Comparison of ENCODE assay signal across 14 cellular contexts in genomic region chr17:38447502-38448095, GRCh38. TPM values are rescaled to one million over a fixed set of nuclear protein-coding genes. Genes with fewer than 3 reads are reported as not detected.
DNase-seq lines count a peak whose midpoint lies in the region; ATAC-seq and TF ChIP-seq lines count a peak whose summit lies in the region.
"Had no signal": no experiment of that assay in that cellular context is flagged by ENCODE, and none has a peak within 500 bp of the region (broad histone marks: within the 10 kb centered on the region; RNA-seq: fewer than 3 reads in every experiment).

No MANE protein-coding gene starts in this region.

- 49 to 61% methylated on average over 2 of the region's 2 CpGs for WGBS in heart right ventricle, 2 donors
- WGBS in upper lobe of left lung, 2 donors: 13 to 17% methylated on average over 1 to 2 of the region's 2 CpGs

- H3K36me3 ChIP-seq in heart right ventricle (no peaks in the 10 kb centered on the region), upper lobe of left lung (no peaks in the 10 kb centered on the region)

- TF ChIP-seq POLR2A in upper lobe of left lung (IDR thresholded peaks at IDR 0.05): no peak

- peaks cover 31 to 81% (median 73%) of the 10 kb centered on the region in 9 donors for H3K4me1 ChIP-seq in heart right ventricle
- peaks cover 41 to 73% (median 55%) of the 10 kb centered on the region in 4 donors for H3K4me1 ChIP-seq in upper lobe of left lung

- DNase-seq in heart right ventricle (no peak), left cardiac atrium (no peak), SW480 (ENCODE audit: low spot score) (peak; percentile 40), left colon (no peak), upper lobe of left lung (peak in 1 of 2 donors; percentile 60), NCI-H2171 (lab: John Stamatoyannopoulos, UW) (no peak)
- no peak for DNase-seq in effector CD8-positive, alpha-beta T cell (lab: John Stamatoyannopoulos, UW)
- DNase-seq: amniotic stem cell; MM.1S; stimulated activated CD4-positive, alpha-beta T cell treated with anti-CD3 and anti-CD28 coated beads, Interleukin-4, amount 100 ng/mL, for 1 hour; T-helper 2 cell had no signal

- H3K4me3 ChIP-seq in heart right ventricle (no peak overlapping the region), upper lobe of left lung (no peak overlapping the region)

- intact Hi-C loops in heart right ventricle (cut with DNase I) (loop anchor here in 1 of 10 donors (5.0 kb wide), 1 partner anchor 35 kb away; no protein-coding TSS in a partner anchor), left cardiac atrium (cut with DNase I) (no loop called here), left colon (cut with DNase I, micrococcal nuclease) (no loop called here)

- H3K9me3 ChIP-seq in heart right ventricle: no peaks in the 10 kb centered on the region
- H3K9me3 ChIP-seq in upper lobe of left lung: no peaks in the 10 kb centered on the region

- TF ChIP-seq CTCF in heart right ventricle (IDR thresholded peaks at IDR 0.05) (no peak), upper lobe of left lung (IDR thresholded peaks at IDR 0.05) (no peak)

- peaks cover 0 to 12% (median 0%) of the 10 kb centered on the region in 7 donors for H3K27me3 ChIP-seq in heart right ventricle
- no peaks in the 10 kb centered on the region for H3K27me3 ChIP-seq in upper lobe of left lung

- H3K27ac ChIP-seq in heart right ventricle: peak overlapping the region in 9 of 10 donors; percentile 23 to 91 (median 62)
- H3K27ac ChIP-seq in upper lobe of left lung: peak overlapping the region; percentile 65 to 89 (median 79)
- H3K27ac ChIP-seq: C4-2B had no signal

- TF ChIP-seq EP300 in upper lobe of left lung (IDR thresholded peaks at IDR 0.05): peak in 2 of 4 donors; percentile 32 to 60

- ATAC-seq in heart right ventricle (no peak), left cardiac atrium (no peak), left colon (peak; percentile 42), upper lobe of left lung (ENCODE audit: low FRiP score in 2 of 2) (no peak), HG02981 (IDR thresholded peaks at IDR 0.05; ENCODE audit: unreplicated experiment) (no peak)
- ATAC-seq: HCT116 had no signal

RNA-seq across cellular contexts. Expression of gene ARHGAP23, which starts 19.3 kb away (rescaled TPM):
- 10 to 100 TPM; 48.3 to 78.4 (median 68.0) TPM for total RNA-seq in heart right ventricle
- polyA plus RNA-seq in heart right ventricle: 10 to 100 TPM; 31.5 to 33.2 TPM
- 10 to 100 TPM; 54.1 to 91.9 TPM for total RNA-seq in left cardiac atrium
- total RNA-seq in left colon: 10 to 100 TPM in 1 of 2 donors, 1 to 10 TPM in 1; 3.9 to 11.3 TPM
- 100 to 1,000 TPM in 1 of 6 donors, 10 to 100 TPM in 5; 30.4 to 104 (median 70.1) TPM for total RNA-seq in upper lobe of left lung
